34 cellular contexts compared by ENCODE assay signal in the genomic region with DNA sequence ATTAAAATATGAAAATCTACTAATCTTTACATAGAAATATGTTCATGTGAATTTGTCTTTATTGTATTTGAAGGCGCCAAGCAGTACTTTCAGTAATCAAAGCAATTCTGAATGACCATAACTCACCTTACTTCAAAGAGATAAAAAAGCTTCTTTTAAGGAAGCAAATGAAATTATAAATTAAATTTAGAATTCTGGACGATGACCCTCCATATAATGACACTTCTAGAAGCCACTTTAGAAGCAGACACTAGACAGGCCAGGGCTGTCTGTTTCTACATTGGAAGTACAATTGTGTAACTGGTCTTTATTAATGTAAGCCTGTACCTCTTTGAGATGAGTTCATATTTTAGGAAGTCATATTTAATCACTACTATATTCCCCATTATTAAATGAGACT.
"Had no signal": no experiment of that assay in that cellular context is flagged by ENCODE, and none has a peak within 500 bp of the region (broad histone marks: within the 10 kb centered on the region; RNA-seq: fewer than 3 reads in every experiment).

No MANE protein-coding gene starts in this region.

- H3K27me3 ChIP-seq: MG63 had no signal

- H3K36me3 ChIP-seq: MG63 had no signal

- H3K27ac ChIP-seq: KMS-11 had no signal

- H3K9me3 ChIP-seq: MG63 had no signal

- H3K4me2 ChIP-seq: KMS-11 had no signal

- H3K9ac ChIP-seq: KMS-11 had no signal

- H3K4me3 ChIP-seq: MG63 had no signal

- DNase-seq: Karpas-422, Kasumi-1, KG1, MG63, MM.1S, MV-4-11, NCI-H1048, NCI-H1092, NCI-H1092 treated with DMSO at 0.1 percent for 48 hours, NCI-H1105, NCI-H1105 treated with DMSO at 0.1 percent for 48 hours, NCI-H1417, NCI-H1417 treated with DMSO at 0.1 percent for 48 hours, NCI-H1436, NCI-H1436 treated with DMSO at 0.1 percent for 48 hours, NCI-H146, NCI-H1694, NCI-H1694 treated with DMSO at 0.1 percent for 48 hours, NCI-H187, NCI-H187 treated with DMSO at 0.1 percent for 48 hours, NCI-H1930, NCI-H2029, NCI-H2029 treated with DMSO at 0.1 percent for 48 hours, NCI-H2081, NCI-H2081 treated with DMSO at 0.1 percent for 48 hours, NCI-H2107, NCI-H2171, NCI-H2171 treated with DMSO at 0.1 percent for 48 hours, NCI-H2227 treated with DMSO at 0.1 percent for 48 hours, NCI-H226, NCI-H345, NCI-H446, NCI-H446 treated with DMSO at 0.1 percent for 48 hours had no signal
